Comparison of ENCODE assay signal across 8 cellular contexts in genomic region chrX:49172280-49172780, GRCh38.
DNase-seq lines count a peak whose midpoint lies in the region; ATAC-seq and TF ChIP-seq lines count a peak whose summit lies in the region.

No MANE protein-coding gene starts in this region.

- H3K4me3 ChIP-seq in astrocyte of the spinal cord (ENCODE audit: low read depth, low read length) = peak overlapping the region; percentile 72

- peak; percentile 57 for ATAC-seq in GM21825 (IDR thresholded peaks at IDR 0.05; ENCODE audit: unreplicated experiment)

- in situ Hi-C loops in astrocyte of the spinal cord (cut with HindIII; ENCODE audit: low sequenced_read_pairs) = no loop called here

- TF ChIP-seq CTCF in astrocyte of the spinal cord (IDR thresholded peaks at IDR 0.05; ENCODE audit: low read depth, low read length) = no peak

- DNase-seq in ELR (ENCODE audit: low read depth) = peak; percentile 82
- peak; percentile 73 for DNase-seq in LoVo (ENCODE audit: low spot score)
- peak; percentile 39 to 80 (median 52) for DNase-seq in T-helper 2 cell
- DNase-seq in astrocyte of the spinal cord (ENCODE audit: low read depth, low spot score) = peak; percentile 39
- peak; percentile 44 for DNase-seq in iris pigment epithelial cell (ENCODE audit: low read depth)
- peak; percentile 49 to 62 for DNase-seq in stimulated activated CD4-positive, alpha-beta T cell treated with anti-CD3 and anti-CD28 coated beads, Interleukin-2, amount 100 ng/mL, for 48 hours
- DNase-seq in islet precursor cell = no peak
